10 cellular contexts compared by ENCODE assay signal in the genomic region with DNA sequence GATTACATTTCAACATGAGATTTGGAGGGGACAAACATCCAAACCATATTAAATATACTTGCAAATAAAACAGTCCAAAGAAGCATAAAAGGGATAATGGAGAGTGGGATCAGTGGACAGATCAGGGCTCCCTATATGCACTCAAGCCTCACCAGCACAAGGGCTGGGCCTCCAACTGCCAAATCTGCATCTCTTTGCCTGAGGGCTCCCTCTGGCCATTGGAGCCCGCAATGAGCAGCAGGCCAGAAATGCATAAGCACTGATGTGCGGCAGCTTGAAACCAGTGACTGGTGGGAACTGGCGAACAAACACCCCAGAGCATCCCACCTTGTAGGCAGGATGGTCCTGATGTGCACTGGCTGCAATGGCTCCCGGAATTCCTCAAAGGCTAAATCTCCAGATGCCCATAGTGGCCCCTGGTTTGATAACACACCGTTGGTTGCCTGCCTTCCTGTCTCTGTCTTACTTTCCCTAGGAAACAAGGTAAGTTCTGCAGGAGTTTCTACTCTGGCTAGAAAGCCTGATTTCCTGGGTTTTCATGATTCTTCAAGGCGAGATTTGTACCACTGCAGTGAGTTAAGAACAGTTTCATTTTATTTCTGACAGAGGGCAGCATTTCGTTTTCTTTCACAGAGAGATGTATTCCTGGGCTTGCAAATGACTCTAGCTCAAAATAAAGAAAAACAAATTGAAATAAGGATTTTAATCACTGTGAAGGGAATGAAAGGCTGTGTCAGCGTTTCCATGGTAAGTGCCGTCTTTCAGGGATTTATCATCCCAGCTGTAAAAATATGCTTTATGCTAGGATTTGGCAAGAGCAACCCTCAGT. TPM values are rescaled to one million over a fixed set of nuclear protein-coding genes. Genes with fewer than 3 reads are reported as not detected.
DNase-seq lines count a peak whose midpoint lies in the region; ATAC-seq and TF ChIP-seq lines count a peak whose summit lies in the region.
"Had no signal": no experiment of that assay in that cellular context is flagged by ENCODE, and none has a peak within 500 bp of the region (broad histone marks: within the 10 kb centered on the region; RNA-seq: fewer than 3 reads in every experiment).

No MANE protein-coding gene starts in this region.

- peak overlapping the region; percentile 6 for H3K4me3 ChIP-seq in skeletal muscle satellite cell (ENCODE audit: low read length)

- TF ChIP-seq EP300 in Ishikawa (IDR thresholded peaks at IDR 0.05; ENCODE audit: borderline replicate concordance) = no peak

- peak overlapping the region; percentile 64 for H3K9ac ChIP-seq in skeletal muscle satellite cell (ENCODE audit: low read depth, low read length)

- no peaks in the 10 kb centered on the region for H3K27me3 ChIP-seq in skeletal muscle satellite cell (ENCODE audit: control insufficient read depth, insufficient read depth, low read length)

- H3K4me2 ChIP-seq in skeletal muscle satellite cell (ENCODE audit: low read length) = peak overlapping the region; percentile 46

- TF ChIP-seq CTCF in C4-2B (conservative IDR thresholded peaks at IDR 0.05) = peak; percentile 47
- peak; percentile 15 for TF ChIP-seq CTCF in glutamatergic neuron (IDR thresholded peaks at IDR 0.05; ENCODE audit: partially characterized antibody, unreplicated experiment)

- no peaks in the 10 kb centered on the region for H3K36me3 ChIP-seq in skeletal muscle satellite cell (ENCODE audit: insufficient read depth, low read length)

- DNase-seq in activated CD8-positive, alpha-beta T cell treated with anti-CD3 and anti-CD28 coated beads, Interleukin-2, amount 10 ng/mL, durations not matched to agents 7 days and 5 days = no peak
- no peak for DNase-seq in glutamatergic neuron
- DNase-seq in HUDEP-2 (lab: John Stamatoyannopoulos, UW; ENCODE audit: unreplicated experiment in 76 of 76) = no peak
- no peak for DNase-seq in NCI-H2107 treated with DMSO at 0.1 percent for 48 hours (lab: John Stamatoyannopoulos, UW; ENCODE audit: unreplicated experiment)

- TF ChIP-seq RAD21 in Ishikawa (IDR thresholded peaks at IDR 0.05; ENCODE audit: low read depth) = peak; percentile 50

- H3K4me1 Mint-ChIP-seq in activated CD8-positive, alpha-beta T cell treated with anti-CD3 and anti-CD28 coated beads, Interleukin-2, amount 10 ng/mL, durations not matched to agents 7 days and 5 days (ENCODE audit: low read depth) = peaks cover 31% of the 10 kb centered on the region
- H3K4me1 Mint-ChIP-seq in glutamatergic neuron (ENCODE audit: low read depth, unreplicated experiment) = peaks cover 4% of the 10 kb centered on the region

- H3K9me3 ChIP-seq in skeletal muscle satellite cell (replicated peaks; ENCODE audit: low read length) = peaks cover 6% of the 10 kb centered on the region

- H3K4me3 Mint-ChIP-seq in activated CD8-positive, alpha-beta T cell treated with anti-CD3 and anti-CD28 coated beads, Interleukin-2, amount 10 ng/mL, durations not matched to agents 7 days and 5 days = no peak overlapping the region
- H3K4me3 Mint-ChIP-seq in glutamatergic neuron (ENCODE audit: unreplicated experiment) = no peak overlapping the region

- ATAC-seq in activated CD8-positive, alpha-beta T cell treated with anti-CD3 and anti-CD28 coated beads, Interleukin-2, amount 10 ng/mL, durations not matched to agents 7 days and 5 days = peak; percentile 65
- ATAC-seq in HG02981 (IDR thresholded peaks at IDR 0.05; ENCODE audit: unreplicated experiment) = no peak

- CTCF ChIA-PET in activated CD8-positive, alpha-beta T cell treated with anti-CD3 and anti-CD28 coated beads, Interleukin-2, amount 10 ng/mL, durations not matched to agents 7 days and 5 days (lab: Charles Lee) = interaction anchor here (0.6 to 5.0 kb wide), 43 partner anchors 9 to 382 kb away, joined by 3 to 63 read pairs (median 5); a partner anchor contains a TSS

- peak overlapping the region; percentile 30 for H3K27ac Mint-ChIP-seq in activated CD8-positive, alpha-beta T cell treated with anti-CD3 and anti-CD28 coated beads, Interleukin-2, amount 10 ng/mL, durations not matched to agents 7 days and 5 days
- no peak overlapping the region for H3K27ac Mint-ChIP-seq in glutamatergic neuron (ENCODE audit: unreplicated experiment)

- POLR2A ChIA-PET in activated CD8-positive, alpha-beta T cell treated with anti-CD3 and anti-CD28 coated beads, Interleukin-2, amount 10 ng/mL, durations not matched to agents 7 days and 5 days (lab: Charles Lee) = interaction anchor here (0.5 to 2.6 kb wide), 5 partner anchors 13 to 186 kb away, joined by 3 to 17 read pairs (median 6); a partner anchor contains a TSS

- peaks cover 17% of the 10 kb centered on the region for H3K36me3 Mint-ChIP-seq in activated CD8-positive, alpha-beta T cell treated with anti-CD3 and anti-CD28 coated beads, Interleukin-2, amount 10 ng/mL, durations not matched to agents 7 days and 5 days (ENCODE audit: low read depth)
- peaks cover 4% of the 10 kb centered on the region for H3K36me3 Mint-ChIP-seq in glutamatergic neuron (ENCODE audit: unreplicated experiment)

- H3K4me1 ChIP-seq in skeletal muscle satellite cell (ENCODE audit: control insufficient read depth, insufficient read depth, low read length) = peaks cover 18% of the 10 kb centered on the region

- peaks cover 25% of the 10 kb centered on the region for H3K9me3 Mint-ChIP-seq in activated CD8-positive, alpha-beta T cell treated with anti-CD3 and anti-CD28 coated beads, Interleukin-2, amount 10 ng/mL, durations not matched to agents 7 days and 5 days (ENCODE audit: insufficient read depth)
- H3K9me3 Mint-ChIP-seq in glutamatergic neuron (ENCODE audit: unreplicated experiment) = peaks cover 3% of the 10 kb centered on the region

- H3K27me3 Mint-ChIP-seq in activated CD8-positive, alpha-beta T cell treated with anti-CD3 and anti-CD28 coated beads, Interleukin-2, amount 10 ng/mL, durations not matched to agents 7 days and 5 days (ENCODE audit: low read depth) = no peaks in the 10 kb centered on the region
- no peaks in the 10 kb centered on the region for H3K27me3 Mint-ChIP-seq in glutamatergic neuron (ENCODE audit: unreplicated experiment)

- H3K27ac ChIP-seq in C4-2B = no peak overlapping the region
- H3K27ac ChIP-seq: epithelial cell of prostate, HL-60 had no signal

TF ChIP-seq in Ishikawa, 13 proteins besides CTCF, POLR2A, EP300 and RAD21:
- no peak for TF ChIP-seq FOXM1 (IDR thresholded peaks at IDR 0.05; ENCODE audit: borderline replicate concordance, low read depth)
- no peak for TF ChIP-seq ZBTB7A (IDR thresholded peaks at IDR 0.05; ENCODE audit: low read depth)
- TF ChIP-seq TCF12 (IDR thresholded peaks at IDR 0.05; ENCODE audit: low read depth) = no peak
- TF ChIP-seq NFIC (IDR thresholded peaks at IDR 0.05) = no peak

RNA-seq across cellular contexts. Expression of a gene that starts 56.0 kb away (rescaled TPM):
- 1 to 10 TPM; 8.7 to 9.7 TPM for total RNA-seq in activated CD8-positive, alpha-beta T cell treated with anti-CD3 and anti-CD28 coated beads, Interleukin-2, amount 10 ng/mL, durations not matched to agents 7 days and 5 days
- total RNA-seq in glutamatergic neuron (ENCODE audit: unreplicated experiment) = 31.1 TPM
- 7.9 and 11.4 TPM in 2 replicates for total RNA-seq in skeletal muscle satellite cell (2012; rRNA removed)
